Comparison of ENCODE assay signal across 12 cellular contexts in the genomic region with DNA sequence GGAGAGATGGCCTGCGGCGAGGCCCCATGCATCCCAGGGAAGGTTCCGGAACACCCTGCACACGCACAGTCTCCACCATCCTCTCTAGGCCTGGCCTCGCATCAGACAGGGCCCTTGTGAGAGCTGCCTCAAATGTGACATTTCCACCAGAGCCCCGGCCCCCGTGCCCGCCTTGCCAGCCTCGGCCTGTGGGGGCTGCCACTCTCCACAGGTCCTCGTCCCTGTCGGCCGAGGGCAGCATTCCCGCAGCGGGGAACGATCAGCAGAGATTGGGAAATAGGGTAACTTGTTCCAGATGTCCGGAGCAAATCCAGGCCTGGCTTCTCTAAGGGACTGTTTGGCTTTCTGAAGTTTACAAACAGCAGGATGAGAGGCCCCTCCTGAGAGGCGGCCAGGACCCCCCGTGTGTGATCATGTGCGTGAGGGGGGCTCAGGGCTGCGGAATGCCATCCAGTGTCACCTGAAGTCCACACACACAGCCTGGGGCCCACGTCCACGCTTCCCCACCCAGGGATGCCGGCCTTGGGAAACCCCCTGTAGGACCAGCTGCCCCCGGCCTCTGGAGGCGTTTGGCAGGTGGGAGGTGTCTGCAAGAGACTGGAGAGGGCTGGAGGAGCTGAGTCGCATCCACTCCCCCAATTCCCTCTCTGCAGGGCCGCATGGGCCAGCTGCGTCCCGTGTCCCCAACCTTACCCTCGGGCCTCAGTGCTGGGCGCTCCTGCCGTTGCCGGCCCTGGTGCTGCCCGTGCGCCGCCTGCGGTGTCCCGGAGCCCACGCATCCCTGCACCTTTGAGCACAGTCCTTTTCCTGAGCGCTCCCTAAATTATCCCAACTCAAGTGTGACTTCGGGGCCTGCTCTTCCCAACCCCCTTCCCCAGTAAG.
DNase-seq lines count a peak whose midpoint lies in the region; ATAC-seq and TF ChIP-seq lines count a peak whose summit lies in the region.
"Had no signal": no experiment of that assay in that cellular context is flagged by ENCODE, and none has a peak within 500 bp of the region (broad histone marks: within the 10 kb centered on the region; RNA-seq: fewer than 3 reads in every experiment).

No MANE protein-coding gene starts in this region.

- TF ChIP-seq CTCF in AG10803 (conservative IDR thresholded peaks at IDR 0.05; ENCODE audit: low read length) (peak; percentile 34), WTC11 (IDR thresholded peaks at IDR 0.05) (no peak)

- ATAC-seq in WTC11 (peak; percentile 26; the same call in 1 of the 2 replicates), left cardiac atrium (peak; percentile 12 to 71), sciatic nerve (peak; percentile 92), HG03432 (IDR thresholded peaks at IDR 0.05; ENCODE audit: unreplicated experiment) (no peak), GM18511 (IDR thresholded peaks at IDR 0.05; ENCODE audit: unreplicated experiment) (no peak)
- ATAC-seq: naive thymus-derived CD4-positive, alpha-beta T cell had no signal

- H3K4me3 ChIP-seq in AG10803 (ENCODE audit: low read length), result no peak overlapping the region

- CTCF ChIA-PET in WTC11 (lab: Charles Lee), result interaction anchor here (1.1 to 4.4 kb wide), 2 partner anchors 11 to 15 kb away, joined by 6 to 29 read pairs; no protein-coding TSS in a partner anchor

- H3K27me3 Mint-ChIP-seq in WTC11 (ENCODE audit: low read depth), result no peaks in the 10 kb centered on the region

- DNase-seq in AG10803 (ENCODE audit: low read depth) (peak; percentile 79), WTC11 (ENCODE audit: low spot score) (no peak), left cardiac atrium (no peak), sciatic nerve (ENCODE audit: low spot score) (peak; percentile 75), NCI-H510A (lab: John Stamatoyannopoulos, UW) (no peak)
- no peak for DNase-seq in effector CD8-positive, alpha-beta T cell (lab: John Stamatoyannopoulos, UW)
- DNase-seq: naive thymus-derived CD4-positive, alpha-beta T cell; NCI-H1092; stimulated activated CD4-positive, alpha-beta T cell treated with anti-CD3 and anti-CD28 coated beads, Interleukin-4, amount 100 ng/mL, for 1 hour had no signal

- H3K4me1 Mint-ChIP-seq in WTC11, result peaks cover 4% of the 10 kb centered on the region; the same call in 1 of the 2 replicates
- H3K4me1 Mint-ChIP-seq: brain; naive thymus-derived CD4-positive, alpha-beta T cell had no signal

- H3K36me3 Mint-ChIP-seq in WTC11, result no peaks in the 10 kb centered on the region
- H3K36me3 Mint-ChIP-seq: brain; naive thymus-derived CD4-positive, alpha-beta T cell had no signal

- H3K27ac Mint-ChIP-seq in WTC11, result no peak overlapping the region
- H3K27ac Mint-ChIP-seq: brain; naive thymus-derived CD4-positive, alpha-beta T cell had no signal

- H3K4me3 Mint-ChIP-seq in WTC11, result no peak overlapping the region
- H3K4me3 Mint-ChIP-seq: brain; naive thymus-derived CD4-positive, alpha-beta T cell had no signal

- intact Hi-C loops in left cardiac atrium (cut with DNase I), result no loop called here
- intact Hi-C loops in sciatic nerve (cut with DNase I), result no loop called here

- POLR2A ChIA-PET in WTC11 (lab: Charles Lee), result interaction anchor here (0.6 kb wide), 1 partner anchor 103 kb away, joined by 3 read pairs; no protein-coding TSS in a partner anchor

- no peaks in the 10 kb centered on the region for H3K9me3 Mint-ChIP-seq in WTC11
- H3K9me3 Mint-ChIP-seq: naive thymus-derived CD4-positive, alpha-beta T cell had no signal

TF ChIP-seq in WTC11, 78 proteins besides CTCF, POLR2A, EP300 and RAD21 (continues in another document):
- TF ChIP-seq, protein P1, sequence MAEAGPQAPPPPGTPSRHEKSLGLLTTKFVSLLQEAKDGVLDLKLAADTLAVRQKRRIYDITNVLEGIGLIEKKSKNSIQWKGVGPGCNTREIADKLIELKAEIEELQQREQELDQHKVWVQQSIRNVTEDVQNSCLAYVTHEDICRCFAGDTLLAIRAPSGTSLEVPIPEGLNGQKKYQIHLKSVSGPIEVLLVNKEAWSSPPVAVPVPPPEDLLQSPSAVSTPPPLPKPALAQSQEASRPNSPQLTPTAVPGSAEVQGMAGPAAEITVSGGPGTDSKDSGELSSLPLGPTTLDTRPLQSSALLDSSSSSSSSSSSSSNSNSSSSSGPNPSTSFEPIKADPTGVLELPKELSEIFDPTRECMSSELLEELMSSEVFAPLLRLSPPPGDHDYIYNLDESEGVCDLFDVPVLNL (CRISPR knock-in tag; IDR thresholded peaks at IDR 0.05; ENCODE audit: borderline replicate concordance, low read depth), result no peak
- TF ChIP-seq FOXK1 (CRISPR knock-in tag; IDR thresholded peaks at IDR 0.05) (no peak), FOXJ3 (CRISPR knock-in tag; IDR thresholded peaks at IDR 0.05; ENCODE audit: borderline replicate concordance) (no peak), SMAD4 (CRISPR knock-in tag; IDR thresholded peaks at IDR 0.05) (no peak), GRHL2 (CRISPR knock-in tag; IDR thresholded peaks at IDR 0.05; ENCODE audit: insufficient replicate concordance, severe bottlenecking) (no peak), NFYB (CRISPR knock-in tag; conservative IDR thresholded peaks at IDR 0.05; ENCODE audit: low read depth) (no peak), CBFB (CRISPR knock-in tag; IDR thresholded peaks at IDR 0.05; ENCODE audit: low read depth) (no peak), NR1H2 (CRISPR knock-in tag; IDR thresholded peaks at IDR 0.05) (no peak), ZNF263 (CRISPR knock-in tag; IDR thresholded peaks at IDR 0.05; ENCODE audit: low read depth) (no peak), EMX1 (CRISPR knock-in tag; IDR thresholded peaks at IDR 0.05) (no peak), IRF2 (CRISPR knock-in tag; IDR thresholded peaks at IDR 0.05; ENCODE audit: borderline replicate concordance, low read depth) (no peak), TEAD4 (CRISPR knock-in tag; IDR thresholded peaks at IDR 0.05) (no peak), ZNF121 (CRISPR knock-in tag; IDR thresholded peaks at IDR 0.05) (no peak), ZNF317 (CRISPR knock-in tag; IDR thresholded peaks at IDR 0.05; ENCODE audit: borderline replicate concordance, low read depth) (no peak)
- TF ChIP-seq, protein P2, sequence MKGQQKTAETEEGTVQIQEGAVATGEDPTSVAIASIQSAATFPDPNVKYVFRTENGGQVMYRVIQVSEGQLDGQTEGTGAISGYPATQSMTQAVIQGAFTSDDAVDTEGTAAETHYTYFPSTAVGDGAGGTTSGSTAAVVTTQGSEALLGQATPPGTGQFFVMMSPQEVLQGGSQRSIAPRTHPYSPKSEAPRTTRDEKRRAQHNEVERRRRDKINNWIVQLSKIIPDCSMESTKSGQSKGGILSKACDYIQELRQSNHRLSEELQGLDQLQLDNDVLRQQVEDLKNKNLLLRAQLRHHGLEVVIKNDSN (CRISPR knock-in tag; IDR thresholded peaks at IDR 0.05), result no peak
- TF ChIP-seq, protein P3, sequence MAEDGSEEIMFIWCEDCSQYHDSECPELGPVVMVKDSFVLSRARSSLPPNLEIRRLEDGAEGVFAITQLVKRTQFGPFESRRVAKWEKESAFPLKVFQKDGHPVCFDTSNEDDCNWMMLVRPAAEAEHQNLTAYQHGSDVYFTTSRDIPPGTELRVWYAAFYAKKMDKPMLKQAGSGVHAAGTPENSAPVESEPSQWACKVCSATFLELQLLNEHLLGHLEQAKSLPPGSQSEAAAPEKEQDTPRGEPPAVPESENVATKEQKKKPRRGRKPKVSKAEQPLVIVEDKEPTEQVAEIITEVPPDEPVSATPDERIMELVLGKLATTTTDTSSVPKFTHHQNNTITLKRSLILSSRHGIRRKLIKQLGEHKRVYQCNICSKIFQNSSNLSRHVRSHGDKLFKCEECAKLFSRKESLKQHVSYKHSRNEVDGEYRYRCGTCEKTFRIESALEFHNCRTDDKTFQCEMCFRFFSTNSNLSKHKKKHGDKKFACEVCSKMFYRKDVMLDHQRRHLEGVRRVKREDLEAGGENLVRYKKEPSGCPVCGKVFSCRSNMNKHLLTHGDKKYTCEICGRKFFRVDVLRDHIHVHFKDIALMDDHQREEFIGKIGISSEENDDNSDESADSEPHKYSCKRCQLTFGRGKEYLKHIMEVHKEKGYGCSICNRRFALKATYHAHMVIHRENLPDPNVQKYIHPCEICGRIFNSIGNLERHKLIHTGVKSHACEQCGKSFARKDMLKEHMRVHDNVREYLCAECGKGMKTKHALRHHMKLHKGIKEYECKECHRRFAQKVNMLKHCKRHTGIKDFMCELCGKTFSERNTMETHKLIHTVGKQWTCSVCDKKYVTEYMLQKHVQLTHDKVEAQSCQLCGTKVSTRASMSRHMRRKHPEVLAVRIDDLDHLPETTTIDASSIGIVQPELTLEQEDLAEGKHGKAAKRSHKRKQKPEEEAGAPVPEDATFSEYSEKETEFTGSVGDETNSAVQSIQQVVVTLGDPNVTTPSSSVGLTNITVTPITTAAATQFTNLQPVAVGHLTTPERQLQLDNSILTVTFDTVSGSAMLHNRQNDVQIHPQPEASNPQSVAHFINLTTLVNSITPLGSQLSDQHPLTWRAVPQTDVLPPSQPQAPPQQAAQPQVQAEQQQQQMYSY (CRISPR knock-in tag; IDR thresholded peaks at IDR 0.05), result no peak
- TF ChIP-seq, protein P4, sequence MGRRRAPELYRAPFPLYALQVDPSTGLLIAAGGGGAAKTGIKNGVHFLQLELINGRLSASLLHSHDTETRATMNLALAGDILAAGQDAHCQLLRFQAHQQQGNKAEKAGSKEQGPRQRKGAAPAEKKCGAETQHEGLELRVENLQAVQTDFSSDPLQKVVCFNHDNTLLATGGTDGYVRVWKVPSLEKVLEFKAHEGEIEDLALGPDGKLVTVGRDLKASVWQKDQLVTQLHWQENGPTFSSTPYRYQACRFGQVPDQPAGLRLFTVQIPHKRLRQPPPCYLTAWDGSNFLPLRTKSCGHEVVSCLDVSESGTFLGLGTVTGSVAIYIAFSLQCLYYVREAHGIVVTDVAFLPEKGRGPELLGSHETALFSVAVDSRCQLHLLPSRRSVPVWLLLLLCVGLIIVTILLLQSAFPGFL (CRISPR knock-in tag; IDR thresholded peaks at IDR 0.05; ENCODE audit: borderline replicate concordance), result no peak
- TF ChIP-seq, protein P5, sequence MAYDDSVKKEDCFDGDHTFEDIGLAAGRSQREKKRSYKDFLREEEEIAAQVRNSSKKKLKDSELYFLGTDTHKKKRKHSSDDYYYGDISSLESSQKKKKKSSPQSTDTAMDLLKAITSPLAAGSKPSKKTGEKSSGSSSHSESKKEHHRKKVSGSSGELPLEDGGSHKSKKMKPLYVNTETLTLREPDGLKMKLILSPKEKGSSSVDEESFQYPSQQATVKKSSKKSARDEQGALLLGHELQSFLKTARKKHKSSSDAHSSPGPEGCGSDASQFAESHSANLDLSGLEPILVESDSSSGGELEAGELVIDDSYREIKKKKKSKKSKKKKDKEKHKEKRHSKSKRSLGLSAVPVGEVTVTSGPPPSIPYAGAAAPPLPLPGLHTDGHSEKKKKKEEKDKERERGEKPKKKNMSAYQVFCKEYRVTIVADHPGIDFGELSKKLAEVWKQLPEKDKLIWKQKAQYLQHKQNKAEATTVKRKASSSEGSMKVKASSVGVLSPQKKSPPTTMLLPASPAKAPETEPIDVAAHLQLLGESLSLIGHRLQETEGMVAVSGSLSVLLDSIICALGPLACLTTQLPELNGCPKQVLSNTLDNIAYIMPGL (CRISPR knock-in tag; IDR thresholded peaks at IDR 0.05), result no peak

Comparison
In these comparisons a context has a peak if more than half of its experiments do, and no peak if none do; other contexts are left out.
1. DNase-seq: peak in AG10803 (single experiment) and sciatic nerve (single experiment); none in WTC11 (single experiment), left cardiac atrium (single experiment), effector CD8-positive, alpha-beta T cell (single experiment) and NCI-H510A (single experiment).
2. ATAC-seq: peak in WTC11 (single experiment), left cardiac atrium (2 of 2) and sciatic nerve (single experiment); none in HG03432 (single experiment) and GM18511 (single experiment).